Comparison of ENCODE assay signal across 8 cellular contexts in genomic region chr4:143411527-143412480, GRCh38.
DNase-seq lines count a peak whose midpoint lies in the region; ATAC-seq, FAIRE-seq and TF ChIP-seq lines count a peak whose summit lies in the region.
"Had no signal": no experiment of that assay in that cellular context is flagged by ENCODE, and none has a peak within 500 bp of the region (broad histone marks: within the 10 kb centered on the region; RNA-seq: fewer than 3 reads in every experiment).

No MANE protein-coding gene starts in this region.

- no peaks in the 10 kb centered on the region for H3K36me3 Mint-ChIP-seq in naive thymus-derived CD8-positive, alpha-beta T cell

- no peak for TF ChIP-seq CTCF in endothelial cell of umbilical vein (IDR thresholded peaks at IDR 0.05; ENCODE audit: extremely low read depth in 1 of 2, insufficient read depth in 1 of 2, low read depth in 1 of 2, low read length in 2 of 2)
- TF ChIP-seq CTCF in uterus (IDR thresholded peaks at IDR 0.05) = no peak

- H3K4me3 ChIP-seq in endothelial cell of umbilical vein (replicated peaks in 1 of 3; ENCODE audit: insufficient read depth in 1 of 3, low read depth in 1 of 3, low read length in 3 of 3) (no peak overlapping the region), muscle layer of duodenum (ENCODE audit: low read depth in 1 of 2, low read length in 2 of 2) (no peak overlapping the region), uterus (no peak overlapping the region)

- H3K27ac ChIP-seq in endothelial cell of umbilical vein (ENCODE audit: insufficient read depth, low read depth, low read length) (peak overlapping the region; percentile 59), muscle layer of duodenum (ENCODE audit: low read length) (peak overlapping the region; percentile 30), uterus (peak overlapping the region; percentile 36 to 80)

- CTCF ChIA-PET in endothelial cell of umbilical vein (lab: Charles Lee) = interaction anchor here (0.6 to 1.8 kb wide), 4 partner anchors 11 to 1112 kb away, joined by 3 to 4 read pairs (median 4); no protein-coding TSS in a partner anchor

- H3K4me2 ChIP-seq in endothelial cell of umbilical vein (ENCODE audit: insufficient read depth, low read length) = peak overlapping the region; percentile 18

- peaks cover 0 to 9% (median 0%) of the 10 kb centered on the region in 4 donors for H3K4me1 Mint-ChIP-seq in naive thymus-derived CD8-positive, alpha-beta T cell

- POLR2A ChIA-PET in endothelial cell of umbilical vein (lab: Charles Lee) = no interaction called here
- POLR2A ChIA-PET in naive thymus-derived CD8-positive, alpha-beta T cell (lab: Charles Lee) = no interaction called here

- DNase-seq in NCI-H748 (lab: John Stamatoyannopoulos, UW; ENCODE audit: unreplicated experiment) (peak; percentile 81), endothelial cell of umbilical vein (ENCODE audit: low read depth, low spot score) (peak; percentile 94), uterus (no peak)
- no peak for DNase-seq in naive thymus-derived CD8-positive, alpha-beta T cell

- no peaks in the 10 kb centered on the region for H3K36me3 ChIP-seq in endothelial cell of umbilical vein (ENCODE audit: control insufficient read depth in 2 of 2, extremely low read depth in 1 of 2, insufficient read depth in 2 of 2, low read length in 2 of 2)
- peaks cover 4 to 6% of the 10 kb centered on the region in 2 donors for H3K36me3 ChIP-seq in muscle layer of duodenum (ENCODE audit: control insufficient read depth in 1 of 2, insufficient read depth in 2 of 2, low read length in 2 of 2)
- no peaks in the 10 kb centered on the region for H3K36me3 ChIP-seq in uterus

- H3K4me1 ChIP-seq in endothelial cell of umbilical vein (ENCODE audit: control insufficient read depth, extremely low read depth, insufficient read depth, low read length) (peaks cover 27% of the 10 kb centered on the region), muscle layer of duodenum (ENCODE audit: control insufficient read depth in 1 of 2, insufficient read depth in 2 of 2, low read length in 2 of 2) (peaks cover 15 to 46% of the 10 kb centered on the region in 2 donors), uterus (peaks cover 8 to 10% of the 10 kb centered on the region in 2 donors)

- H3K9me3 ChIP-seq in endothelial cell of umbilical vein (replicated peaks; ENCODE audit: control insufficient read depth, insufficient read depth, low read length) (no peaks in the 10 kb centered on the region), muscle layer of duodenum (ENCODE audit: control insufficient read depth in 1 of 2, low read length in 2 of 2) (no peaks in the 10 kb centered on the region), uterus (no peaks in the 10 kb centered on the region)

- H3K27ac Mint-ChIP-seq in naive thymus-derived CD8-positive, alpha-beta T cell = no peak overlapping the region

- TSS peak; percentile 78 for BruUV-seq in endothelial cell of umbilical vein (replicated peaks; lab: Mats Ljungman, UMichigan)

- no peak overlapping the region for H3K4me3 Mint-ChIP-seq in naive thymus-derived CD8-positive, alpha-beta T cell

- H3K9ac ChIP-seq in endothelial cell of umbilical vein (replicated peaks; ENCODE audit: extremely low read depth, insufficient read depth, low read length) = peak overlapping the region; percentile 31

- peaks cover 2 to 22% (median 6%) of the 10 kb centered on the region in 5 donors for H3K27me3 Mint-ChIP-seq in naive thymus-derived CD8-positive, alpha-beta T cell

- H3K79me2 ChIP-seq in endothelial cell of umbilical vein (ENCODE audit: control insufficient read depth, insufficient read depth, low read length) = no peaks in the 10 kb centered on the region

- ATAC-seq in HG03439 (IDR thresholded peaks at IDR 0.05; ENCODE audit: unreplicated experiment) (no peak), HG03175 (IDR thresholded peaks at IDR 0.05; ENCODE audit: unreplicated experiment) (no peak)
- ATAC-seq in naive thymus-derived CD8-positive, alpha-beta T cell = no peak

- FAIRE-seq in endothelial cell of umbilical vein (lab: Jason Lieb, UNC) = peak; percentile 44
- FAIRE-seq: H1 had no signal

- intact Hi-C loops in endothelial cell of umbilical vein (cut with micrococcal nuclease) (no loop called here), uterus (cut with DNase I; ENCODE audit: low total_unique reads) (no loop called here)

- dilution Hi-C loops in endothelial cell of umbilical vein (cut with MboI; ENCODE audit: extremely low pct_ligation_motif_present, low sequenced_read_pairs) = no loop called here

- H3K27me3 ChIP-seq in endothelial cell of umbilical vein (ENCODE audit: control insufficient read depth in 2 of 2, insufficient read depth in 2 of 2, low read length in 2 of 2) (no peaks in the 10 kb centered on the region), muscle layer of duodenum (ENCODE audit: low read depth, low read length) (no peaks in the 10 kb centered on the region), uterus (no peaks in the 10 kb centered on the region)

- TF ChIP-seq POLR2A in endothelial cell of umbilical vein (IDR thresholded peaks at IDR 0.05; ENCODE audit: low read depth, low read length) = no peak
- TF ChIP-seq POLR2A in uterus (IDR thresholded peaks at IDR 0.05) = peak in 1 of 2 donors; percentile 22

- no peaks in the 10 kb centered on the region for H3K9me1 ChIP-seq in endothelial cell of umbilical vein (replicated peaks; ENCODE audit: control insufficient read depth, extremely low read depth, insufficient read depth, low read length)

- H2AFZ ChIP-seq in endothelial cell of umbilical vein (ENCODE audit: low read depth, low read length) = no peak overlapping the region

- H4K20me1 ChIP-seq in endothelial cell of umbilical vein (replicated peaks; ENCODE audit: control insufficient read depth, extremely low read depth, insufficient read depth, low read length) = no peaks in the 10 kb centered on the region

- no peaks in the 10 kb centered on the region for H3K9me3 Mint-ChIP-seq in naive thymus-derived CD8-positive, alpha-beta T cell

TF ChIP-seq in endothelial cell of umbilical vein, 7 proteins besides CTCF, POLR2A, EP300 and RAD21:
- peak; percentile 58 for TF ChIP-seq FOS (IDR thresholded peaks at IDR 0.05; ENCODE audit: borderline replicate concordance, insufficient read depth, low read length)
- TF ChIP-seq POLR2AphosphoS5 (IDR thresholded peaks at IDR 0.05; ENCODE audit: insufficient read depth, low read depth, low read length) = no peak
- TF ChIP-seq, protein P1, sequence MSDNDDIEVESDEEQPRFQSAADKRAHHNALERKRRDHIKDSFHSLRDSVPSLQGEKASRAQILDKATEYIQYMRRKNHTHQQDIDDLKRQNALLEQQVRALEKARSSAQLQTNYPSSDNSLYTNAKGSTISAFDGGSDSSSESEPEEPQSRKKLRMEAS (IDR thresholded peaks at IDR 0.05; ENCODE audit: insufficient read depth, insufficient read length) = no peak
- TF ChIP-seq GATA2 (IDR thresholded peaks at IDR 0.05; ENCODE audit: insufficient read depth, insufficient read length, low read depth, low read length) = no peak
- no peak for TF ChIP-seq MYC (IDR thresholded peaks at IDR 0.05; ENCODE audit: low read depth, low read length)
- peak; percentile 77 for TF ChIP-seq JUN (IDR thresholded peaks at IDR 0.05; ENCODE audit: borderline replicate concordance, insufficient read depth, insufficient read length, low read depth)
- no peak for TF ChIP-seq EZH2 (IDR thresholded peaks at IDR 0.05; ENCODE audit: borderline replicate concordance, low read depth, low read length, severe bottlenecking)

Comparison
In these comparisons a context has a peak if more than half of its experiments do, and no peak if none do; other contexts are left out.
1. DNase-seq: peak in NCI-H748 (single experiment) and endothelial cell of umbilical vein (single experiment); none in uterus (0 of 2) and naive thymus-derived CD8-positive, alpha-beta T cell (0 of 10).
2. Peak in every context shown above with its lines, with median percentiles within 50 percentile points of each other: H3K27ac ChIP-seq.